1 cellular context compared by ENCODE assay signal in genomic region chr4:145735330-145735638, GRCh38.
TF ChIP-seq lines count a peak whose summit lies in the region.

No MANE protein-coding gene starts in this region.

TF ChIP-seq in SK-N-SH, 30 proteins besides CTCF, POLR2A, EP300 and RAD21 (continued from another document):
- TF ChIP-seq ZBTB33 (IDR thresholded peaks at IDR 0.05; ENCODE audit: borderline replicate concordance, low read depth): 0 out of 2 replicates have a peak, but pooled peaks have one; percentile 36
- TF ChIP-seq TEAD4 (IDR thresholded peaks at IDR 0.05; ENCODE audit: borderline replicate concordance, insufficient read depth): peak; percentile 72; the same call in 1 of the 2 replicates
- TF ChIP-seq TCF12 (IDR thresholded peaks at IDR 0.05): peak; percentile 69; the same call in 1 of the 2 replicates
- peak; percentile 70 for TF ChIP-seq JUND (IDR thresholded peaks at IDR 0.05)
- TF ChIP-seq RFX5 (IDR thresholded peaks at IDR 0.05; ENCODE audit: low read length): no peak
- TF ChIP-seq RXRA (IDR thresholded peaks at IDR 0.05; ENCODE audit: borderline replicate concordance, low read depth): no peak
- TF ChIP-seq REST (IDR thresholded peaks at IDR 0.05; ENCODE audit: low read depth, low read length): no peak
- no peak for TF ChIP-seq TAF1 (IDR thresholded peaks at IDR 0.05; ENCODE audit: borderline replicate concordance, low read depth, low read length)
- no peak; the same call in 1 of the 2 replicates for TF ChIP-seq FOXM1 (IDR thresholded peaks at IDR 0.05; ENCODE audit: low read depth)
- no peak for TF ChIP-seq GATA2 (CRISPR knock-in tag; IDR thresholded peaks at IDR 0.05)
- peak; percentile 44; the same call in 1 of the 2 replicates for TF ChIP-seq NFIC (IDR thresholded peaks at IDR 0.05; ENCODE audit: borderline replicate concordance)
- no peak for TF ChIP-seq EZH2phosphoT487 (IDR thresholded peaks at IDR 0.05; ENCODE audit: borderline replicate concordance, low read depth)
